In the genomic region with DNA sequence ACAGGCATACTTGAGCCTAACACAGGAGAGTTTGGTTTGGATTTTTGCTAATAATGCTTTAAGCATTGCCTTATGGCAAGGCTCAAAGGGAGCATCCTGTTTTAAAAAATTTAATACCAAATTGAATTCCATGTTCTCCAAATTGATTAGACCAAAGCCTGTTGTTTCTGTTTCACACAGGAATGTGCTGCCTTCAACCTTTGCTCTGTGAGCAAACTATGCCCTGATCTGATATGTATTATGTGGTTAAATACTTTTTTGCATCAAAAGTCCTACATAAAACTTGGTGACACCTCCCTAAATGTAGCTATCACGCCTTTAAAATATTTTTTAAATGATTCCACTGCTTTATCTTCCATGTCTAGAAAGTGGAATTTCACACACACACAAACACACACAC, we compare ENCODE assay signal across 24 cellular contexts.
DNase-seq lines count a peak whose midpoint lies in the region; ATAC-seq and TF ChIP-seq lines count a peak whose summit lies in the region.
"Had no signal": no experiment of that assay in that cellular context is flagged by ENCODE, and none has a peak within 500 bp of the region (broad histone marks: within the 10 kb centered on the region; RNA-seq: fewer than 3 reads in every experiment).

No MANE protein-coding gene starts in this region.

- H3K27me3 ChIP-seq in liver (ENCODE audit: control insufficient read depth in 4 of 4, insufficient read depth in 4 of 4, low read length in 3 of 4) = no peaks in the 10 kb centered on the region
- H3K27me3 ChIP-seq: BE2C, BLaER1 had no signal

- no peak overlapping the region for H3K4me3 ChIP-seq in liver (ENCODE audit: low read depth in 1 of 3, low read length in 3 of 3)
- H3K4me3 ChIP-seq: BLaER1, GM12878 had no signal

- no peak overlapping the region for H3K27ac ChIP-seq in liver (ENCODE audit: low read depth in 1 of 2, low read length in 2 of 2)
- H3K27ac ChIP-seq: BLaER1 had no signal

- peaks cover 15% of the 10 kb centered on the region for H3K4me1 Mint-ChIP-seq in progenitor cell of endocrine pancreas (ENCODE audit: low read depth)
- H3K4me1 Mint-ChIP-seq: CD14-positive monocyte; CD4-positive, alpha-beta memory T cell; CD4-positive, CD25-positive, alpha-beta regulatory T cell; CD8-positive, alpha-beta memory T cell had no signal

- peaks cover 3 to 17% (median 16%) of the 10 kb centered on the region in 4 donors for H3K4me1 ChIP-seq in liver (ENCODE audit: control insufficient read depth in 4 of 4, insufficient read depth in 4 of 4, low read length in 3 of 4)
- H3K4me1 ChIP-seq: BE2C, BLaER1 had no signal

- no peaks in the 10 kb centered on the region for H3K9me3 ChIP-seq in liver (ENCODE audit: control insufficient read depth in 4 of 4, low read length in 3 of 4)
- H3K9me3 ChIP-seq: BE2C, BLaER1 had no signal

- DNase-seq in left lobe of liver (ENCODE audit: low spot score) = no peak
- DNase-seq in progenitor cell of endocrine pancreas (ENCODE audit: low spot score, unreplicated experiment) = no peak
- no peak for DNase-seq in NCI-H2029 (lab: John Stamatoyannopoulos, UW)
- no peak for DNase-seq in NK-92 (lab: John Stamatoyannopoulos, UW; ENCODE audit: unreplicated experiment)
- DNase-seq: 8988T; ACHN; BE2C; C1 segment of cervical spinal cord; CD4-positive, alpha-beta memory T cell; CD4-positive, CD25-positive, alpha-beta regulatory T cell; CD8-positive, alpha-beta memory T cell; COR-L47; DMS 273 treated with DMSO at 0.1 percent for 48 hours; DMS153; DMS53; DMS79; DND-41; EL; GDM1 had no signal

- no peaks in the 10 kb centered on the region for H3K27me3 Mint-ChIP-seq in progenitor cell of endocrine pancreas
- H3K27me3 Mint-ChIP-seq: CD4-positive, alpha-beta memory T cell; CD4-positive, CD25-positive, alpha-beta regulatory T cell; CD8-positive, alpha-beta memory T cell had no signal

- H3K27ac Mint-ChIP-seq in progenitor cell of endocrine pancreas = peak overlapping the region; percentile 12
- H3K27ac Mint-ChIP-seq: CD14-positive monocyte; CD4-positive, alpha-beta memory T cell; CD4-positive, CD25-positive, alpha-beta regulatory T cell; CD8-positive, alpha-beta memory T cell had no signal

- TF ChIP-seq RAD21 in liver (IDR thresholded peaks at IDR 0.05) = no peak

- 40% methylated on average over 1 of the region's 1 CpG for WGBS in liver

- no peaks in the 10 kb centered on the region for H3K9me3 Mint-ChIP-seq in progenitor cell of endocrine pancreas (ENCODE audit: low read depth)

- TF ChIP-seq CTCF in liver (IDR thresholded peaks at IDR 0.05; ENCODE audit: low read depth, low read length, missing input control) (no peak), progenitor cell of endocrine pancreas (IDR thresholded peaks at IDR 0.05; ENCODE audit: unreplicated experiment) (no peak)

- H3K36me3 Mint-ChIP-seq in progenitor cell of endocrine pancreas (ENCODE audit: insufficient read depth) = no peaks in the 10 kb centered on the region
- H3K36me3 Mint-ChIP-seq: CD14-positive monocyte; CD4-positive, alpha-beta memory T cell; CD4-positive, CD25-positive, alpha-beta regulatory T cell; CD8-positive, alpha-beta memory T cell had no signal

- H3K36me3 ChIP-seq in liver (ENCODE audit: control insufficient read depth in 4 of 4, insufficient read depth in 3 of 4, low read depth in 1 of 4, low read length in 3 of 4) = no peaks in the 10 kb centered on the region
- H3K36me3 ChIP-seq: BE2C, BLaER1 had no signal

- no peak overlapping the region for H3K9ac ChIP-seq in liver (ENCODE audit: low read depth in 1 of 2, low read length in 2 of 2)
- H3K9ac ChIP-seq: BLaER1 had no signal

- ATAC-seq in left lobe of liver (peak; percentile 73), HG03571 (IDR thresholded peaks at IDR 0.05; ENCODE audit: unreplicated experiment) (no peak)
- ATAC-seq: GM12878 had no signal

- no peak overlapping the region for H3K4me3 Mint-ChIP-seq in progenitor cell of endocrine pancreas (ENCODE audit: low read depth)
- H3K4me3 Mint-ChIP-seq: CD14-positive monocyte; CD4-positive, alpha-beta memory T cell; CD4-positive, CD25-positive, alpha-beta regulatory T cell; CD8-positive, alpha-beta memory T cell had no signal

TF ChIP-seq in liver, 16 proteins besides CTCF, POLR2A, EP300 and RAD21:
- TF ChIP-seq HNF4A (conservative IDR thresholded peaks at IDR 0.05) = peak; percentile 50 to 64
- TF ChIP-seq TAF1 (conservative IDR thresholded peaks at IDR 0.05) = no peak
- TF ChIP-seq JUND (IDR thresholded peaks at IDR 0.05) = no peak
- peak; percentile 17 for TF ChIP-seq SP1 (IDR thresholded peaks at IDR 0.05)
